ENCODE assay signal across 1 cellular context in the genomic region with DNA sequence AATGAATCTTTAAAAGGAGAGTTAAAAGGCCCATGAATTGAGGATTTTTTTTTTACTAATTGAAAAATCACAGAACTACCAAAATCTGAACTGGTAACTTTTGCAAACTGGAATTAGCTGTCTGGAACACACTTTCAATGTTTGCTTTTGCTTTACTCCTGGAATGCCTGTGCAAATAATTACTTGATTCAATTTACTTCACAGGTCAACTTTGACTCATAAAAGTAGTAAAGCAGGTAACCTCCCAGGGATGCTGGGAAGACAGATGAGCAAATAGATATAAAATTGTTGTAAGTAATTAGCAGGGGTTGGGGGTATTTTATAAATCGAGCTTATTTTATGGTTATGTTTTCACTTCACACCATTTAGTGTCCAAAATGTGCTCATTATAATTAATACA.
TF ChIP-seq lines count a peak whose summit lies in the region.

No MANE protein-coding gene starts in this region.

TF ChIP-seq in HepG2, 621 proteins besides CTCF, POLR2A, EP300 and RAD21 (continued from another document):
- TF ChIP-seq, protein P1, sequence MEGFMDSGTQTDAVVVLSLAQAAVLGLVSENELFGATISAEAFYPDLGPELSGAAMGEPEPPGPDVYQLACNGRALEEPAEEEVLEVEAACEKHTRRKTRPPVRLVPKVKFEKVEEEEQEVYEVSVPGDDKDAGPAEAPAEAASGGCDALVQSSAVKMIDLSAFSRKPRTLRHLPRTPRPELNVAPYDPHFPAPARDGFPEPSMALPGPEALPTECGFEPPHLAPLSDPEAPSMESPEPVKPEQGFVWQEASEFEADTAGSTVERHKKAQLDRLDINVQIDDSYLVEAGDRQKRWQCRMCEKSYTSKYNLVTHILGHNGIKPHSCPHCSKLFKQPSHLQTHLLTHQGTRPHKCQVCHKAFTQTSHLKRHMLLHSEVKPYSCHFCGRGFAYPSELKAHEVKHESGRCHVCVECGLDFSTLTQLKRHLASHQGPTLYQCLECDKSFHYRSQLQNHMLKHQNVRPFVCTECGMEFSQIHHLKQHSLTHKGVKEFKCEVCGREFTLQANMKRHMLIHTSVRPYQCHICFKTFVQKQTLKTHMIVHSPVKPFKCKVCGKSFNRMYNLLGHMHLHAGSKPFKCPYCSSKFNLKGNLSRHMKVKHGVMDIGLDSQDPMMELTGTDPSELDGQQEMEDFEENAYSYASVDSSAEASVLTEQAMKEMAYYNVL (CRISPR knock-in tag; IDR thresholded peaks at IDR 0.05; ENCODE audit: borderline replicate concordance) = no peak
- no peak for TF ChIP-seq NR2F2 (IDR thresholded peaks at IDR 0.05; ENCODE audit: borderline replicate concordance, low read depth)
- no peak for TF ChIP-seq ZBTB26 (CRISPR knock-in tag; IDR thresholded peaks at IDR 0.05; ENCODE audit: borderline replicate concordance)
- TF ChIP-seq HOXA7 (CRISPR knock-in tag; IDR thresholded peaks at IDR 0.05) = no peak
